Comparison of ENCODE assay signal across 8 cellular contexts in the genomic region with DNA sequence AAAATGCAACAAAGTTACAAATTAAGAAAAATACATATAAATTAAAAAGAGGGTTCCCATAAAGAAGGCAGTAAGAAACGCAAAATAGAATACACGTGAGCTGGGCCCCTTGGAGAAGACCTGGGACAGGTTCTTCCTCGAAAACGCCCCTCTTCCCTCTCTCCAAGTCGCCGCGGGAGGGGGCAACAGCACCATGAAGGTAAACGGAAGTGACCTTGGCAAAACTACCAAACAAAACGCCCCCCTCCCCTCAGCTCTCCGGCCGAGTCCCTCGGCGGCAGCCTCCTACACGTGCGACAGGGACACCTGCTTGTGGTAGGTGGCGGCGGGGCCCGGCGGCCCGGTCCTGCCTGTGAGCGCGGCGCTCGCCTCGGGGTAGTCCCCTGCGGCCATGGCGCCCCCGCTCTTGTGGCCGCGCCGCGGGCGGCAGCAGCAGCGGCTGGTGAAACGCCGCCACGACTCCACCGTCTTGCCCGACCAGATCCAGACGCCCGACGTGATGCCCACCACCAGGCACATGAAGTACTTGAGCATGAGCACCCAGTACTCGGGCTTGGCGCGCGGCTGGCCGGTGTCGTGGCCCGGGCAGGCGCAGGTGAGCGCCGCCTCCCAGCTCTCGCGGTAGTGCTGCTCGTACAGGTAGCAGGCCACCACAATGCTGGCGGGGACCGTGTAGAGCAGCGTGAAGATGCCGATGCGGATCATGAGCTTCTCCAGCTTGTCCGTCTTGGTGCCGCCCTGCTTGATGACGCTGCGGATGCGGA. TPM values are rescaled to one million over a fixed set of nuclear protein-coding genes. Genes with fewer than 3 reads are reported as not detected.
DNase-seq lines count a peak whose midpoint lies in the region; TF ChIP-seq lines count a peak whose summit lies in the region.
"Had no signal": no experiment of that assay in that cellular context is flagged by ENCODE, and none has a peak within 500 bp of the region (broad histone marks: within the 10 kb centered on the region; RNA-seq: fewer than 3 reads in every experiment).

No MANE protein-coding gene starts in this region.

- H3K9me3 Mint-ChIP-seq in activated CD4-positive, alpha-beta memory T cell treated with anti-CD3 and anti-CD28 coated beads for 36 hours = no peaks in the 10 kb centered on the region

- POLR2A ChIA-PET in activated CD4-positive, alpha-beta memory T cell treated with anti-CD3 and anti-CD28 coated beads for 36 hours (lab: Charles Lee) = no interaction called here

- H3K27ac Mint-ChIP-seq in activated CD4-positive, alpha-beta memory T cell treated with anti-CD3 and anti-CD28 coated beads for 36 hours = no peak overlapping the region

- H3K27me3 Mint-ChIP-seq in activated CD4-positive, alpha-beta memory T cell treated with anti-CD3 and anti-CD28 coated beads for 36 hours = peaks cover 34% of the 10 kb centered on the region

- CTCF ChIA-PET in activated CD4-positive, alpha-beta memory T cell treated with anti-CD3 and anti-CD28 coated beads for 36 hours (lab: Charles Lee) = interaction anchor here (1.1 kb wide), 1 partner anchor 142 kb away, joined by 5 read pairs; the partner anchor contains the start of gene METTL21A

- in situ Hi-C loops in GM13977 (cut with MboI; ENCODE audit: low pct_unique_long_range_greater_than_20kb, low sequenced_read_pairs, unreplicated experiment) = no loop called here

- H3K4me3 Mint-ChIP-seq in activated CD4-positive, alpha-beta memory T cell treated with anti-CD3 and anti-CD28 coated beads for 36 hours = peak overlapping the region; percentile 51

- peak; percentile 16 for TF ChIP-seq CTCF in GM13977 (IDR thresholded peaks at IDR 0.05; ENCODE audit: extremely low read depth, insufficient read depth, missing control alignments)

- H3K4me1 Mint-ChIP-seq in activated CD4-positive, alpha-beta memory T cell treated with anti-CD3 and anti-CD28 coated beads for 36 hours (ENCODE audit: low read depth) = peaks cover 30% of the 10 kb centered on the region

- H3K4me3 ChIP-seq in iPS-11a (ENCODE audit: low read depth, low read length) = peak overlapping the region; percentile 35
- H3K4me3 ChIP-seq in skeletal muscle cell (ENCODE audit: low read depth, low read length) = peak overlapping the region; percentile 2

- peaks cover 3% of the 10 kb centered on the region for H3K36me3 Mint-ChIP-seq in activated CD4-positive, alpha-beta memory T cell treated with anti-CD3 and anti-CD28 coated beads for 36 hours

- peak; percentile 38 for DNase-seq in GM13977 (ENCODE audit: low spot score)
- peak; percentile 11 for DNase-seq in activated CD4-positive, alpha-beta memory T cell treated with anti-CD3 and anti-CD28 coated beads for 36 hours
- no peak for DNase-seq in skeletal muscle cell (ENCODE audit: low read depth)
- no peak for DNase-seq in SW480 (ENCODE audit: low spot score)
- DNase-seq in GF-D8 (lab: John Stamatoyannopoulos, UW) = no peak
- no peak for DNase-seq in mesenteric fat pad (ENCODE audit: low spot score)
- DNase-seq: foreskin melanocyte had no signal

- intact Hi-C loops in activated CD4-positive, alpha-beta memory T cell treated with anti-CD3 and anti-CD28 coated beads for 36 hours (cut with micrococcal nuclease) = no loop called here

RNA-seq across cellular contexts. Expression of gene FZD5, which starts 2.8 kb away (rescaled TPM):
- 1 to 10 TPM; 1.3 to 1.7 TPM for total RNA-seq in activated CD4-positive, alpha-beta memory T cell treated with anti-CD3 and anti-CD28 coated beads for 36 hours
- 22.3 TPM for total RNA-seq in mesenteric fat pad

RNA-seq across cellular contexts. Expression of gene CCNYL1, which starts 55.4 kb away (rescaled TPM):
- 1 to 10 TPM; 5.7 to 6.4 TPM for total RNA-seq in activated CD4-positive, alpha-beta memory T cell treated with anti-CD3 and anti-CD28 coated beads for 36 hours
- total RNA-seq in mesenteric fat pad = 24.4 TPM

Comparison
In these comparisons a context has a peak if more than half of its experiments do, and no peak if none do; other contexts are left out.
1. DNase-seq: peak in GM13977 (single experiment) and activated CD4-positive, alpha-beta memory T cell treated with anti-CD3 and anti-CD28 coated beads for 36 hours (single experiment); none in skeletal muscle cell (single experiment), SW480 (single experiment), GF-D8 (single experiment) and mesenteric fat pad (single experiment).